In genomic region chr3:96488708-96489107, GRCh38 we compare ENCODE assay signal across 1 cellular context.
A peak's percentile ranks its signal among the peaks of the same experiment; 100 is the strongest.
TF ChIP-seq lines count a peak whose summit lies in the region.

No MANE protein-coding gene starts in this region.

TF ChIP-seq in HepG2, 621 proteins besides CTCF, POLR2A, EP300 and RAD21 (continued from another document):
- TF ChIP-seq MAFK (conservative IDR thresholded peaks at IDR 0.05 in 1 of 2, IDR thresholded peaks at IDR 0.05 in 1 of 2; ENCODE audit: low read length in 2 of 2) = peak; percentile 83 to 91
- TF ChIP-seq TBL1XR1 (IDR thresholded peaks at IDR 0.05; ENCODE audit: borderline replicate concordance, low read length, partially characterized antibody) = no peak
TF ChIP-seq in HepG2: peak in this region for 2.
